ENCODE assay signal across 1 cellular context in the genomic region with DNA sequence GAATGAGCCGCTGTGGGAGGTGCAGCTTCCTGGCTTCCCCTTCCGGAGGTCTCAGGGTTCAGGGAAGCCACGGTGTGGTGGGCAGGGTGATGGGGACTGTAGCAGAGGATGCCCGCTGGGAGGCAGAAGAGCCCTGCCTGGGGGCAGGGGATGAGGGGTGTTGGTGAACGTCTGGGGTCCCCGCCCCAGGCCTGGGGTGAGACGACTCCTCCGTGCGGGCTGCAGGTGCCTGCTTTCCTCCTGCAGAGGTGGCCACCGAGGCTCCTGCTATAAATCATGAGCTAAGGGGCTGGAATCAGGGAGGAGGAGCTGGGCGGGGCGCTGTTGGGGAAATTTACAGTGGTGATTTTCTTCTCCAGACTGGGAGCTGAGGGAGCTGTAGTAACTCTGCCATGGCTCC.
TF ChIP-seq lines count a peak whose summit lies in the region.

No MANE protein-coding gene starts in this region.

TF ChIP-seq in endothelial cell of umbilical vein, 7 proteins besides CTCF, POLR2A, EP300 and RAD21 (continued from another document):
- no peak for TF ChIP-seq POLR2AphosphoS5 (IDR thresholded peaks at IDR 0.05; ENCODE audit: insufficient read depth, low read depth, low read length)
- no peak for TF ChIP-seq JUN (IDR thresholded peaks at IDR 0.05; ENCODE audit: borderline replicate concordance, insufficient read depth, insufficient read length, low read depth)
- TF ChIP-seq, protein P1, sequence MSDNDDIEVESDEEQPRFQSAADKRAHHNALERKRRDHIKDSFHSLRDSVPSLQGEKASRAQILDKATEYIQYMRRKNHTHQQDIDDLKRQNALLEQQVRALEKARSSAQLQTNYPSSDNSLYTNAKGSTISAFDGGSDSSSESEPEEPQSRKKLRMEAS (IDR thresholded peaks at IDR 0.05; ENCODE audit: insufficient read depth, insufficient read length) = no peak
- TF ChIP-seq EZH2 (IDR thresholded peaks at IDR 0.05; ENCODE audit: borderline replicate concordance, low read depth, low read length, severe bottlenecking) = no peak
